In the genomic region with DNA sequence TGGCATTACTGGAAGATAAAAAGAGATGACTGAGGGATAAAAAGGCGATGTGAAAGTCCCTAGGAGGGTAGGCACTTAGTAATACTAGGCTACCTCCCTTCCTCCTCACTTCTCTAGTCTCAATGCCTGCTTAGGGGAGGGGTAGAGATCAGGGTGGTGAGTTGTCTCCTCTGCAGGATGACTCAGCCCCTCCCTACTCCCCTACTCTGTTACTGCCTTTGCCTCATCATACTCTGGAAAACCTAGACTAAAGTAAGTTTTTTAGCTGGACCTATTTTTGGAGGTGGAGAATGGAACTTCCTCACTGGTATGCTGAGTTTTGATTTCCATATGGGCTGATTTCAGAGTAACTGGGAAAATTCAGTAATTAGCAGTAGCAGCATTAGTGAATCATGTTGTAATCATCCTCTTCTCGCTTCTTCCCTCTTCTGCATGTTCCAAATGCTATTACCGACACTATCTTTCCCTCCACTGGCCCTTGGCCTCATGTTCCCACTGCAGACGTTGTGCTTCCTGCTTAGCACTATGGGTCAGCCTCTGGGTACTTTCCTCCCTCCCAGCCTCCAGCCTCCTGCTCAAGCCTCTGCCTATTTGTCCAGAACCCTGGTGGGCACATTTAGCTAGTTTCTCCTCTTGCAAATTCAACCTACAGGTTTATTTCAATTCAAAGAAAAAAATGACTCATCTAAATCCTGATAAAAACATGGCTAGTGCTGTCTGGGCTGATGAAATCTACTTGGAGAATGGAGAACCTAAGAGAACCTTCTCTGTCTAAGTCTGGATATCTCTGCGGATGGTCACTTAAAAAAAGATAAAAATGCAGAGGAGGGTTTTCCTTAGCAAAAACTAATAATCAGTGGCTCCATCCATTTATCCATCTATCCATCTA, we compare ENCODE assay signal across 14 cellular contexts.
DNase-seq lines count a peak whose midpoint lies in the region; ATAC-seq and TF ChIP-seq lines count a peak whose summit lies in the region.
"Had no signal": no experiment of that assay in that cellular context is flagged by ENCODE, and none has a peak within 500 bp of the region (broad histone marks: within the 10 kb centered on the region; RNA-seq: fewer than 3 reads in every experiment).

No MANE protein-coding gene starts in this region.

- no peaks in the 10 kb centered on the region for H3K36me3 Mint-ChIP-seq in activated naive CD4-positive, alpha-beta T cell treated with anti-CD3 and anti-CD28 coated beads, Interleukin-2, amount 50 U/mL, for 72 hours
- no peaks in the 10 kb centered on the region for H3K36me3 Mint-ChIP-seq in activated naive CD4-positive, alpha-beta T cell treated with anti-CD3 and anti-CD28 coated beads, Interleukin-2, amount 10 ng/mL, durations not matched to agents 7 days and 5 days
- H3K36me3 Mint-ChIP-seq: activated naive CD4-positive, alpha-beta T cell treated with anti-CD3 and anti-CD28 coated beads, Interleukin-2, amount 50 U/mL, for 24 hours had no signal

- DNase-seq in activated naive CD4-positive, alpha-beta T cell treated with anti-CD3 and anti-CD28 coated beads, Interleukin-2, amount 50 U/mL, for 72 hours (ENCODE audit: low spot score in 2 of 2): no peak
- no peak for DNase-seq in activated naive CD4-positive, alpha-beta T cell treated with anti-CD3 and anti-CD28 coated beads, Interleukin-2, amount 10 ng/mL, durations not matched to agents 7 days and 5 days
- DNase-seq in SK-N-SH (no peak), fibroblast of peridontal ligament (ENCODE audit: extremely low read depth) (peak; percentile 45), stromal cell of bone marrow (ENCODE audit: low read depth) (peak; percentile 59), tibial artery (no peak), substantia nigra (lab: John Stamatoyannopoulos, UW) (no peak)
- DNase-seq in activated effector memory CD4-positive, alpha-beta T cell treated with anti-CD3 and anti-CD28 coated beads, Interleukin-2, amount 50 U/mL, for 16 hours: no peak
- DNase-seq: activated CD8-positive, alpha-beta T cell treated with anti-CD3 and anti-CD28 coated beads, Interleukin-2, amount 10 ng/mL, durations not matched to agents 7 days and 5 days; heart left ventricle; NCI-H2171 treated with DMSO at 0.1 percent for 48 hours; stimulated activated CD4-positive, alpha-beta T cell treated with anti-CD3 and anti-CD28 coated beads, Interleukin-12 subunit alpha, Interleukin-12 subunit beta, amount 100 ng/mL, for 4 hours had no signal

- H3K27me3 Mint-ChIP-seq in activated naive CD4-positive, alpha-beta T cell treated with anti-CD3 and anti-CD28 coated beads, Interleukin-2, amount 10 ng/mL, durations not matched to agents 7 days and 5 days: peaks cover 9% of the 10 kb centered on the region

- H3K27ac Mint-ChIP-seq in activated naive CD4-positive, alpha-beta T cell treated with anti-CD3 and anti-CD28 coated beads, Interleukin-2, amount 50 U/mL, for 72 hours: no peak overlapping the region
- no peak overlapping the region for H3K27ac Mint-ChIP-seq in activated naive CD4-positive, alpha-beta T cell treated with anti-CD3 and anti-CD28 coated beads, Interleukin-2, amount 10 ng/mL, durations not matched to agents 7 days and 5 days
- H3K27ac Mint-ChIP-seq: activated CD8-positive, alpha-beta T cell treated with anti-CD3 and anti-CD28 coated beads, Interleukin-2, amount 10 ng/mL, durations not matched to agents 7 days and 5 days; activated naive CD4-positive, alpha-beta T cell treated with anti-CD3 and anti-CD28 coated beads, Interleukin-2, amount 50 U/mL, for 24 hours had no signal

- WGBS in SK-N-SH (ENCODE audit: low lambda C conversion rate): 30% methylated on average over 5 of the region's 5 CpGs

- H3K36me3 ChIP-seq in SK-N-SH (replicated peaks in 1 of 2; ENCODE audit: control insufficient read depth in 1 of 2, insufficient read depth in 2 of 2, low read length in 1 of 2): no peaks in the 10 kb centered on the region
- H3K36me3 ChIP-seq in tibial artery: no peaks in the 10 kb centered on the region
- H3K36me3 ChIP-seq: heart left ventricle had no signal

- no peaks in the 10 kb centered on the region for H3K9me2 ChIP-seq in SK-N-SH

- no peaks in the 10 kb centered on the region for H4K20me1 ChIP-seq in SK-N-SH (ENCODE audit: insufficient read depth)

- ATAC-seq in activated naive CD4-positive, alpha-beta T cell treated with anti-CD3 and anti-CD28 coated beads, Interleukin-2, amount 50 U/mL, for 72 hours: peak; percentile 62 to 98
- ATAC-seq: activated CD8-positive, alpha-beta T cell treated with anti-CD3 and anti-CD28 coated beads, Interleukin-2, amount 10 ng/mL, durations not matched to agents 7 days and 5 days; heart left ventricle; K562 had no signal

- H3K4me1 ChIP-seq in SK-N-SH (ENCODE audit: control insufficient read depth in 1 of 2, insufficient read depth in 2 of 2, low read depth in 1 of 2, low read length in 1 of 2): peaks cover 9 to 28% of the 10 kb centered on the region in 2 experiments
- no peaks in the 10 kb centered on the region for H3K4me1 ChIP-seq in tibial artery
- H3K4me1 ChIP-seq: heart left ventricle had no signal

- TF ChIP-seq CTCF in SK-N-SH (IDR thresholded peaks at IDR 0.05) (peak; percentile 16; the same call in 1 of the 2 replicates), tibial artery (IDR thresholded peaks at IDR 0.05) (no peak)

- peak overlapping the region; percentile 34 to 90; a peak in 3 of 4 replicates for H3K27ac ChIP-seq in SK-N-SH (ENCODE audit: low read depth in 2 of 2, low read length in 1 of 2)
- no peak overlapping the region for H3K27ac ChIP-seq in tibial artery
- H3K27ac ChIP-seq in substantia nigra (ENCODE audit: low read depth, low read length, poor library complexity, severe bottlenecking): no peak overlapping the region
- H3K27ac ChIP-seq: heart left ventricle had no signal

- peak in 1 of 2 experiments; percentile 18; a peak in 1 of 4 replicates for TF ChIP-seq EP300 in SK-N-SH (IDR thresholded peaks at IDR 0.05; ENCODE audit: borderline replicate concordance in 1 of 2, low read depth in 1 of 2, low read length in 1 of 2)

- POLR2A ChIA-PET in SK-N-SH (lab: Yijun Ruan, JAX): no interaction called here

- no peak for TF ChIP-seq RAD21 in SK-N-SH (IDR thresholded peaks at IDR 0.05; ENCODE audit: low read length)

- peaks cover 26% of the 10 kb centered on the region for H3F3A ChIP-seq in SK-N-SH (replicated peaks; ENCODE audit: insufficient read depth)

- peak overlapping the region; percentile 67 for H3K4me2 ChIP-seq in SK-N-SH

- H3K4me1 Mint-ChIP-seq in activated naive CD4-positive, alpha-beta T cell treated with anti-CD3 and anti-CD28 coated beads, Interleukin-2, amount 10 ng/mL, durations not matched to agents 7 days and 5 days: no peaks in the 10 kb centered on the region
- H3K4me1 Mint-ChIP-seq: activated naive CD4-positive, alpha-beta T cell treated with anti-CD3 and anti-CD28 coated beads, Interleukin-2, amount 50 U/mL, for 24 hours had no signal

- H3K9me3 Mint-ChIP-seq in activated naive CD4-positive, alpha-beta T cell treated with anti-CD3 and anti-CD28 coated beads, Interleukin-2, amount 50 U/mL, for 72 hours: no peaks in the 10 kb centered on the region
- H3K9me3 Mint-ChIP-seq in activated naive CD4-positive, alpha-beta T cell treated with anti-CD3 and anti-CD28 coated beads, Interleukin-2, amount 10 ng/mL, durations not matched to agents 7 days and 5 days: no peaks in the 10 kb centered on the region
- H3K9me3 Mint-ChIP-seq: activated naive CD4-positive, alpha-beta T cell treated with anti-CD3 and anti-CD28 coated beads, Interleukin-2, amount 50 U/mL, for 24 hours had no signal

- intact Hi-C loops in tibial artery (cut with DNase I; ENCODE audit: low total_unique reads): no loop called here

- peak overlapping the region in 1 of 2 experiments; percentile 31; a peak in 2 of 4 replicates for H3K4me3 ChIP-seq in SK-N-SH (ENCODE audit: low read depth in 2 of 2, low read length in 1 of 2)
- no peak overlapping the region for H3K4me3 ChIP-seq in tibial artery
- H3K4me3 ChIP-seq: heart left ventricle, K562 had no signal

- H3K79me2 ChIP-seq in SK-N-SH (ENCODE audit: insufficient read depth): no peaks in the 10 kb centered on the region

- H3K27me3 ChIP-seq in SK-N-SH (ENCODE audit: insufficient read depth) (no peaks in the 10 kb centered on the region), tibial artery (peaks cover 0 to 6% of the 10 kb centered on the region in 2 donors)

- H3K9me3 ChIP-seq in SK-N-SH (no peaks in the 10 kb centered on the region), tibial artery (no peaks in the 10 kb centered on the region)
- H3K9me3 ChIP-seq: heart left ventricle had no signal

- no peak overlapping the region for H2AFZ ChIP-seq in SK-N-SH (ENCODE audit: low read depth)

- peak overlapping the region; percentile 59 for H3K9ac ChIP-seq in SK-N-SH

- CTCF ChIA-PET in activated naive CD4-positive, alpha-beta T cell treated with anti-CD3 and anti-CD28 coated beads, Interleukin-2, amount 10 ng/mL, durations not matched to agents 7 days and 5 days (lab: Charles Lee): no interaction called here
- CTCF ChIA-PET in SK-N-SH (lab: Yijun Ruan, JAX): interaction anchor here (1.6 kb wide), 1 partner anchor 30 kb away, joined by 9 read pairs; no protein-coding TSS in a partner anchor

- H3K4me3 Mint-ChIP-seq in activated naive CD4-positive, alpha-beta T cell treated with anti-CD3 and anti-CD28 coated beads, Interleukin-2, amount 10 ng/mL, durations not matched to agents 7 days and 5 days: no peak overlapping the region
- H3K4me3 Mint-ChIP-seq: activated CD8-positive, alpha-beta T cell treated with anti-CD3 and anti-CD28 coated beads, Interleukin-2, amount 10 ng/mL, durations not matched to agents 7 days and 5 days; activated naive CD4-positive, alpha-beta T cell treated with anti-CD3 and anti-CD28 coated beads, Interleukin-2, amount 50 U/mL, for 24 hours had no signal

TF ChIP-seq in SK-N-SH, 30 proteins besides CTCF, POLR2A, EP300 and RAD21 (continues in another document):
- peak; percentile 85 for TF ChIP-seq FOSL2 (IDR thresholded peaks at IDR 0.05; ENCODE audit: borderline replicate concordance, low read depth)
- TF ChIP-seq YY1 (IDR thresholded peaks at IDR 0.05; ENCODE audit: low read depth): no peak
- TF ChIP-seq TAF1 (IDR thresholded peaks at IDR 0.05; ENCODE audit: borderline replicate concordance, low read depth, low read length): no peak
- TF ChIP-seq, protein P1, sequence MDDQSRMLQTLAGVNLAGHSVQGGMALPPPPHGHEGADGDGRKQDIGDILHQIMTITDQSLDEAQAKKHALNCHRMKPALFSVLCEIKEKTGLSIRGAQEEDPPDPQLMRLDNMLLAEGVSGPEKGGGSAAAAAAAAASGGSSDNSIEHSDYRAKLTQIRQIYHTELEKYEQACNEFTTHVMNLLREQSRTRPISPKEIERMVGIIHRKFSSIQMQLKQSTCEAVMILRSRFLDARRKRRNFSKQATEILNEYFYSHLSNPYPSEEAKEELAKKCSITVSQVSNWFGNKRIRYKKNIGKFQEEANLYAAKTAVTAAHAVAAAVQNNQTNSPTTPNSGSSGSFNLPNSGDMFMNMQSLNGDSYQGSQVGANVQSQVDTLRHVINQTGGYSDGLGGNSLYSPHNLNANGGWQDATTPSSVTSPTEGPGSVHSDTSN (IDR thresholded peaks at IDR 0.05): peak; percentile 10; the same call in 1 of the 2 replicates
- peak; percentile 70 for TF ChIP-seq JUND (IDR thresholded peaks at IDR 0.05)

Comparison
In these comparisons a context has a peak if more than half of its experiments do, and no peak if none do; other contexts are left out.
1. DNase-seq: peak in fibroblast of peridontal ligament (single experiment) and stromal cell of bone marrow (single experiment); none in activated naive CD4-positive, alpha-beta T cell treated with anti-CD3 and anti-CD28 coated beads, Interleukin-2, amount 50 U/mL, for 72 hours (0 of 2), activated naive CD4-positive, alpha-beta T cell treated with anti-CD3 and anti-CD28 coated beads, Interleukin-2, amount 10 ng/mL, durations not matched to agents 7 days and 5 days (single experiment), SK-N-SH (single experiment), tibial artery (0 of 2), substantia nigra (0 of 49) and activated effector memory CD4-positive, alpha-beta T cell treated with anti-CD3 and anti-CD28 coated beads, Interleukin-2, amount 50 U/mL, for 16 hours (single experiment).
2. H3K27ac ChIP-seq: peak in SK-N-SH (2 of 2); none in tibial artery (0 of 2) and substantia nigra (single experiment).